30 cellular contexts compared by ENCODE assay signal in genomic region chr13:71358218-71358617, GRCh38.
DNase-seq lines count a peak whose midpoint lies in the region; ATAC-seq, FAIRE-seq and TF ChIP-seq lines count a peak whose summit lies in the region.
"Had no signal": no experiment of that assay in that cellular context is flagged by ENCODE, and none has a peak within 500 bp of the region (broad histone marks: within the 10 kb centered on the region; RNA-seq: fewer than 3 reads in every experiment).

No MANE protein-coding gene starts in this region.

- no peak overlapping the region for H3K27ac ChIP-seq in SU-DHL-6 (ENCODE audit: low read depth, low read length)
- H3K27ac ChIP-seq: BLaER1 treated with 17β-estradiol and CSF1 and Interleukin-3, amounts not matched to agents 10 nM and 100 nM; PC-9 had no signal

- FAIRE-seq in D721Med (lab: Jason Lieb, UNC): peak; percentile 32
- FAIRE-seq: A204.1, GM12878 had no signal

- no peaks in the 10 kb centered on the region for H3K36me3 ChIP-seq in SU-DHL-6 (ENCODE audit: low read length)
- H3K36me3 ChIP-seq: BLaER1 treated with 17β-estradiol and CSF1 and Interleukin-3, amounts not matched to agents 10 nM and 100 nM had no signal

- no peak overlapping the region for H3K4me3 ChIP-seq in SU-DHL-6 (ENCODE audit: insufficient read depth, low read length, poor library complexity, severe bottlenecking)
- H3K4me3 ChIP-seq: BLaER1 treated with 17β-estradiol and CSF1 and Interleukin-3, amounts not matched to agents 10 nM and 100 nM; GM12878; GM23338; PC-9 had no signal

- no peaks in the 10 kb centered on the region for H3K9me2 ChIP-seq in SU-DHL-6 (replicated peaks; ENCODE audit: insufficient read depth, low read length)

- no peak overlapping the region for H3K4me2 ChIP-seq in SU-DHL-6 (ENCODE audit: low read depth, low read length, poor library complexity, severe bottlenecking)
- H3K4me2 ChIP-seq: BLaER1 treated with 17β-estradiol and CSF1 and Interleukin-3, amounts not matched to agents 10 nM and 100 nM; GM23338; PC-9 had no signal

- no peaks in the 10 kb centered on the region for H3K27me3 ChIP-seq in SU-DHL-6 (ENCODE audit: low read length)
- H3K27me3 ChIP-seq: BLaER1 treated with 17β-estradiol and CSF1 and Interleukin-3, amounts not matched to agents 10 nM and 100 nM had no signal

- DNase-seq in D721Med (ENCODE audit: insufficient read length, low spot score) (no peak), NCI-H69 (lab: John Stamatoyannopoulos, UW) (peak; percentile 51), mucosa of gallbladder (ENCODE audit: low spot score) (peak; percentile 13), head of caudate nucleus (no peak), erythroblast (lab: John Stamatoyannopoulos, UW) (no peak), left cardiac atrium (no peak)
- DNase-seq: CD4-positive, alpha-beta memory T cell; COR-L47; DMS 273 treated with DMSO at 0.1 percent for 48 hours; DMS79; EL; GDM1; H9; HFFc6; KBM-7; MV-4-11; NCI-H1105 treated with DMSO at 0.1 percent for 48 hours; NCI-H1694; NCI-H2081; NCI-H2227 treated with DMSO at 0.1 percent for 48 hours; NCI-H526 treated with DMSO at 0.1 percent for 48 hours; PC-9; RPMI8226; SHP77 treated with DMSO at 0.1 percent for 48 hours; SW 1271 had no signal

- TF ChIP-seq CTCF in D721Med (IDR thresholded peaks at IDR 0.05; ENCODE audit: insufficient read depth, missing control alignments): no peak
- TF ChIP-seq CTCF in SU-DHL-6 (IDR thresholded peaks at IDR 0.05; ENCODE audit: insufficient read depth, low read length, poor library complexity, severe bottlenecking): no peak

- no peaks in the 10 kb centered on the region for H3K9me3 ChIP-seq in SU-DHL-6 (ENCODE audit: insufficient read depth, low read length)
- H3K9me3 ChIP-seq: BLaER1 treated with 17β-estradiol and CSF1 and Interleukin-3, amounts not matched to agents 10 nM and 100 nM had no signal

- no peaks in the 10 kb centered on the region for H3F3A ChIP-seq in SU-DHL-6 (ENCODE audit: insufficient read depth)

- H4K20me1 ChIP-seq in SU-DHL-6 (ENCODE audit: low read depth, low read length): no peaks in the 10 kb centered on the region
- H4K20me1 ChIP-seq: BLaER1 treated with 17β-estradiol and CSF1 and Interleukin-3, amounts not matched to agents 10 nM and 100 nM had no signal

- no peak for ATAC-seq in left cardiac atrium
- ATAC-seq: GM12878, GM23338 had no signal

- no peaks in the 10 kb centered on the region for H3K79me2 ChIP-seq in SU-DHL-6 (ENCODE audit: insufficient read depth, low read length)

- intact Hi-C loops in head of caudate nucleus (cut with DNase I): no loop called here
- intact Hi-C loops in left cardiac atrium (cut with DNase I): no loop called here

- H2AFZ ChIP-seq in SU-DHL-6 (ENCODE audit: low read depth, low read length, severe bottlenecking): peak overlapping the region; percentile 41
- H2AFZ ChIP-seq: GM23338, PC-9 had no signal

- H3K9ac ChIP-seq in SU-DHL-6 (ENCODE audit: low read length): no peak overlapping the region
- H3K9ac ChIP-seq: BLaER1 treated with 17β-estradiol and CSF1 and Interleukin-3, amounts not matched to agents 10 nM and 100 nM had no signal

- no peak for TF ChIP-seq POLR2A in erythroblast (IDR thresholded peaks at IDR 0.05; ENCODE audit: low read length)

Comparison
In these comparisons a context has a peak if more than half of its experiments do, and no peak if none do; other contexts are left out.
1. DNase-seq: peak in NCI-H69 (single experiment) and mucosa of gallbladder (single experiment); none in D721Med (single experiment), head of caudate nucleus (0 of 42), erythroblast (0 of 2) and left cardiac atrium (single experiment).